ENCODE assay signal across 1 cellular context in genomic region chr12:56636118-56636674, GRCh38.
TF ChIP-seq lines count a peak whose summit lies in the region.

No MANE protein-coding gene starts in this region.

TF ChIP-seq in K562, 482 proteins besides CTCF, POLR2A, EP300 and RAD21 (continued from another document and continues in another):
- TF ChIP-seq, protein P1, sequence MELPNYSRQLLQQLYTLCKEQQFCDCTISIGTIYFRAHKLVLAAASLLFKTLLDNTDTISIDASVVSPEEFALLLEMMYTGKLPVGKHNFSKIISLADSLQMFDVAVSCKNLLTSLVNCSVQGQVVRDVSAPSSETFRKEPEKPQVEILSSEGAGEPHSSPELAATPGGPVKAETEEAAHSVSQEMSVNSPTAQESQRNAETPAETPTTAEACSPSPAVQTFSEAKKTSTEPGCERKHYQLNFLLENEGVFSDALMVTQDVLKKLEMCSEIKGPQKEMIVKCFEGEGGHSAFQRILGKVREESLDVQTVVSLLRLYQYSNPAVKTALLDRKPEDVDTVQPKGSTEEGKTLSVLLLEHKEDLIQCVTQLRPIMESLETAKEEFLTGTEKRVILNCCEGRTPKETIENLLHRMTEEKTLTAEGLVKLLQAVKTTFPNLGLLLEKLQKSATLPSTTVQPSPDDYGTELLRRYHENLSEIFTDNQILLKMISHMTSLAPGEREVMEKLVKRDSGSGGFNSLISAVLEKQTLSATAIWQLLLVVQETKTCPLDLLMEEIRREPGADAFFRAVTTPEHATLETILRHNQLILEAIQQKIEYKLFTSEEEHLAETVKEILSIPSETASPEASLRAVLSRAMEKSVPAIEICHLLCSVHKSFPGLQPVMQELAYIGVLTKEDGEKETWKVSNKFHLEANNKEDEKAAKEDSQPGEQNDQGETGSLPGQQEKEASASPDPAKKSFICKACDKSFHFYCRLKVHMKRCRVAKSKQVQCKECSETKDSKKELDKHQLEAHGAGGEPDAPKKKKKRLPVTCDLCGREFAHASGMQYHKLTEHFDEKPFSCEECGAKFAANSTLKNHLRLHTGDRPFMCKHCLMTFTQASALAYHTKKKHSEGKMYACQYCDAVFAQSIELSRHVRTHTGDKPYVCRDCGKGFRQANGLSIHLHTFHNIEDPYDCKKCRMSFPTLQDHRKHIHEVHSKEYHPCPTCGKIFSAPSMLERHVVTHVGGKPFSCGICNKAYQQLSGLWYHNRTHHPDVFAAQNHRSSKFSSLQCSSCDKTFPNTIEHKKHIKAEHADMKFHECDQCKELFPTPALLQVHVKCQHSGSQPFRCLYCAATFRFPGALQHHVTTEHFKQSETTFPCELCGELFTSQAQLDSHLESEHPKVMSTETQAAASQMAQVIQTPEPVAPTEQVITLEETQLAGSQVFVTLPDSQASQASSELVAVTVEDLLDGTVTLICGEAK (IDR thresholded peaks at IDR 0.05): 0 out of 2 replicates have a peak, but pooled peaks have one; percentile 39
- TF ChIP-seq, protein P1 (CRISPR knock-in tag; IDR thresholded peaks at IDR 0.05): no peak
- TF ChIP-seq IRF1 (CRISPR knock-in tag; IDR thresholded peaks at IDR 0.05; ENCODE audit: borderline replicate concordance) (no peak), NCOA4 (IDR thresholded peaks at IDR 0.05; ENCODE audit: partially characterized antibody) (no peak), HOXB6 (CRISPR knock-in tag; IDR thresholded peaks at IDR 0.05; ENCODE audit: borderline replicate concordance) (no peak), EGR1 (conservative IDR thresholded peaks at IDR 0.05) (no peak), SNIP1 (IDR thresholded peaks at IDR 0.05; ENCODE audit: low read depth) (no peak), ZNF311 (CRISPR knock-in tag; IDR thresholded peaks at IDR 0.05) (no peak), DDX20 (tag; IDR thresholded peaks at IDR 0.05; ENCODE audit: low read depth) (no peak), ARID3B (CRISPR knock-in tag; IDR thresholded peaks at IDR 0.05; ENCODE audit: borderline replicate concordance) (no peak), CC2D1A (IDR thresholded peaks at IDR 0.05) (no peak), FIP1L1 (IDR thresholded peaks at IDR 0.05; ENCODE audit: low read depth, low read length, poor library complexity, severe bottlenecking) (no peak), ZNF124 (CRISPR knock-in tag; IDR thresholded peaks at IDR 0.05) (no peak), HDAC2 (IDR thresholded peaks at IDR 0.05) (0 out of 2 replicates have a peak, but pooled peaks have one; percentile 60), BRF1 (IDR thresholded peaks at IDR 0.05; ENCODE audit: borderline replicate concordance, extremely low read depth, insufficient read length) (no peak), CHD4 (IDR thresholded peaks at IDR 0.05; ENCODE audit: insufficient read depth, insufficient replicate concordance, low read depth, low read length, poor library complexity, severe bottlenecking) (no peak), BMI1 (IDR thresholded peaks at IDR 0.05; ENCODE audit: low read length) (no peak), CBX5 (IDR thresholded peaks at IDR 0.05; ENCODE audit: borderline replicate concordance, low read depth) (no peak), BDP1 (IDR thresholded peaks at IDR 0.05; ENCODE audit: insufficient read depth, insufficient read length) (no peak), HDAC6 (IDR thresholded peaks at IDR 0.05; ENCODE audit: low read depth, low read length) (no peak), SP2 (IDR thresholded peaks at IDR 0.05; ENCODE audit: extremely low read depth, low read depth, low read length, poor library complexity, severe bottlenecking) (no peak), ZNF644 (tag; IDR thresholded peaks at IDR 0.05; ENCODE audit: low read depth) (no peak), MAZ (CRISPR knock-in tag; conservative IDR thresholded peaks at IDR 0.05 in 1 of 2, IDR thresholded peaks at IDR 0.05 in 1 of 2) (peak; percentile 50 to 67; a peak in 3 of 4 replicates), ZKSCAN8 (CRISPR knock-in tag; IDR thresholded peaks at IDR 0.05) (no peak), HMG20A (CRISPR knock-in tag; conservative IDR thresholded peaks at IDR 0.05) (peak; percentile 56; the same call in 1 of the 2 replicates), DIDO1 (tag; IDR thresholded peaks at IDR 0.05; ENCODE audit: low read depth) (no peak), TEAD1 (CRISPR knock-in tag; IDR thresholded peaks at IDR 0.05) (no peak), SRSF7 (optimal IDR thresholded peaks at IDR 0.05; ENCODE audit: low read depth, low read length) (no peak), SMAD2 (IDR thresholded peaks at IDR 0.05; ENCODE audit: low read depth, low read length) (no peak), RBM34 (IDR thresholded peaks at IDR 0.05; ENCODE audit: borderline replicate concordance, insufficient read depth, low read length) (no peak), LEF1 (IDR thresholded peaks at IDR 0.05) (0 out of 2 replicates have a peak, but pooled peaks have one; percentile 31), XRCC4 (IDR thresholded peaks at IDR 0.05; ENCODE audit: extremely low read depth, insufficient read depth, insufficient read length) (no peak), CBX1 (IDR thresholded peaks at IDR 0.05; ENCODE audit: low read depth) (no peak), KLF13 (tag; IDR thresholded peaks at IDR 0.05; ENCODE audit: borderline replicate concordance, low read depth) (no peak), JUN (IDR thresholded peaks at IDR 0.05; ENCODE audit: borderline replicate concordance, low read depth, low read length) (no peak), JUN (CRISPR knock-in tag; IDR thresholded peaks at IDR 0.05; ENCODE audit: borderline replicate concordance) (0 out of 2 replicates have a peak, but pooled peaks have one; percentile 29), SRSF3 (IDR thresholded peaks at IDR 0.05; ENCODE audit: insufficient read depth, low read length) (no peak), PRPF4 (IDR thresholded peaks at IDR 0.05; ENCODE audit: insufficient read depth, low read depth, low read length, poor library complexity, severe bottlenecking) (no peak), DLX4 (CRISPR knock-in tag; IDR thresholded peaks at IDR 0.05) (no peak), ETS2 (tag; IDR thresholded peaks at IDR 0.05; ENCODE audit: borderline replicate concordance, poor library complexity, severe bottlenecking) (no peak), ZNF583 (CRISPR knock-in tag; IDR thresholded peaks at IDR 0.05) (peak; percentile 49; the same call in 1 of the 2 replicates), ZNF717 (CRISPR knock-in tag; IDR thresholded peaks at IDR 0.05) (no peak), ZNF12 (CRISPR knock-in tag; IDR thresholded peaks at IDR 0.05) (no peak), NCOA1 (IDR thresholded peaks at IDR 0.05; ENCODE audit: low read depth) (no peak), ZBTB5 (IDR thresholded peaks at IDR 0.05) (no peak)
- TF ChIP-seq, protein P2, sequence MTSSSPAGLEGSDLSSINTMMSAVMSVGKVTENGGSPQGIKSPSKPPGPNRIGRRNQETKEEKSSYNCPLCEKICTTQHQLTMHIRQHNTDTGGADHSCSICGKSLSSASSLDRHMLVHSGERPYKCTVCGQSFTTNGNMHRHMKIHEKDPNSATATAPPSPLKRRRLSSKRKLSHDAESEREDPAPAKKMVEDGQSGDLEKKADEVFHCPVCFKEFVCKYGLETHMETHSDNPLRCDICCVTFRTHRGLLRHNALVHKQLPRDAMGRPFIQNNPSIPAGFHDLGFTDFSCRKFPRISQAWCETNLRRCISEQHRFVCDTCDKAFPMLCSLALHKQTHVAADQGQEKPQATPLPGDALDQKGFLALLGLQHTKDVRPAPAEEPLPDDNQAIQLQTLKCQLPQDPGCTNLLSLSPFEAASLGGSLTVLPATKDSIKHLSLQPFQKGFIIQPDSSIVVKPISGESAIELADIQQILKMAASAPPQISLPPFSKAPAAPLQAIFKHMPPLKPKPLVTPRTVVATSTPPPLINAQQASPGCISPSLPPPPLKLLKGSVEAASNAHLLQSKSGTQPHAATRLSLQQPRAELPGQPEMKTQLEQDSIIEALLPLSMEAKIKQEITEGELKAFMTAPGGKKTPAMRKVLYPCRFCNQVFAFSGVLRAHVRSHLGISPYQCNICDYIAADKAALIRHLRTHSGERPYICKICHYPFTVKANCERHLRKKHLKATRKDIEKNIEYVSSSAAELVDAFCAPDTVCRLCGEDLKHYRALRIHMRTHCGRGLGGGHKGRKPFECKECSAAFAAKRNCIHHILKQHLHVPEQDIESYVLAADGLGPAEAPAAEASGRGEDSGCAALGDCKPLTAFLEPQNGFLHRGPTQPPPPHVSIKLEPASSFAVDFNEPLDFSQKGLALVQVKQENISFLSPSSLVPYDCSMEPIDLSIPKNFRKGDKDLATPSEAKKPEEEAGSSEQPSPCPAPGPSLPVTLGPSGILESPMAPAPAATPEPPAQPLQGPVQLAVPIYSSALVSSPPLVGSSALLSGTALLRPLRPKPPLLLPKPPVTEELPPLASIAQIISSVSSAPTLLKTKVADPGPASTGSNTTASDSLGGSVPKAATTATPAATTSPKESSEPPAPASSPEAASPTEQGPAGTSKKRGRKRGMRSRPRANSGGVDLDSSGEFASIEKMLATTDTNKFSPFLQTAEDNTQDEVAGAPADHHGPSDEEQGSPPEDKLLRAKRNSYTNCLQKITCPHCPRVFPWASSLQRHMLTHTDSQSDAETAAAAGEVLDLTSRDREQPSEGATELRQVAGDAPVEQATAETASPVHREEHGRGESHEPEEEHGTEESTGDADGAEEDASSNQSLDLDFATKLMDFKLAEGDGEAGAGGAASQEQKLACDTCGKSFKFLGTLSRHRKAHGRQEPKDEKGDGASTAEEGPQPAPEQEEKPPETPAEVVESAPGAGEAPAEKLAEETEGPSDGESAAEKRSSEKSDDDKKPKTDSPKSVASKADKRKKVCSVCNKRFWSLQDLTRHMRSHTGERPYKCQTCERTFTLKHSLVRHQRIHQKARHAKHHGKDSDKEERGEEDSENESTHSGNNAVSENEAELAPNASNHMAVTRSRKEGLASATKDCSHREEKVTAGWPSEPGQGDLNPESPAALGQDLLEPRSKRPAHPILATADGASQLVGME (CRISPR knock-in tag; IDR thresholded peaks at IDR 0.05): no peak
